Comparison of ENCODE assay signal across 12 cellular contexts in genomic region chr12:19369691-19370148, GRCh38.
DNase-seq lines count a peak whose midpoint lies in the region; ATAC-seq and TF ChIP-seq lines count a peak whose summit lies in the region.
"Had no signal": no experiment of that assay in that cellular context is flagged by ENCODE, and none has a peak within 500 bp of the region (broad histone marks: within the 10 kb centered on the region; RNA-seq: fewer than 3 reads in every experiment).

No MANE protein-coding gene starts in this region.

- TF ChIP-seq CTCF in epithelial cell of esophagus (IDR thresholded peaks at IDR 0.05; ENCODE audit: insufficient read depth, low read depth, low read length, missing control alignments) (no peak), nephron (IDR thresholded peaks at IDR 0.05; ENCODE audit: unreplicated experiment in 3 of 3) (no peak)

- no peak for ATAC-seq in GM19023 (IDR thresholded peaks at IDR 0.05; ENCODE audit: unreplicated experiment)
- ATAC-seq: effector memory CD8-positive, alpha-beta T cell had no signal

- H3K9me3 Mint-ChIP-seq in nephron, result no peaks in the 10 kb centered on the region
- H3K9me3 Mint-ChIP-seq: activated naive CD4-positive, alpha-beta T cell treated with anti-CD3 and anti-CD28 coated beads, Interleukin-2, amount 50 U/mL, for 24 hours; effector memory CD8-positive, alpha-beta T cell had no signal

- peak overlapping the region; percentile 79 to 96 (median 87) for H3K27ac Mint-ChIP-seq in nephron
- H3K27ac Mint-ChIP-seq: activated naive CD4-positive, alpha-beta T cell treated with anti-CD3 and anti-CD28 coated beads, Interleukin-2, amount 50 U/mL, for 24 hours; effector memory CD8-positive, alpha-beta T cell had no signal

- H3K4me3 ChIP-seq in epithelial cell of esophagus (ENCODE audit: low read length), result no peak overlapping the region

- peaks cover 65% of the 10 kb centered on the region for H3K36me3 Mint-ChIP-seq in nephron (ENCODE audit: low read depth)
- H3K36me3 Mint-ChIP-seq: activated naive CD4-positive, alpha-beta T cell treated with anti-CD3 and anti-CD28 coated beads, Interleukin-2, amount 50 U/mL, for 24 hours had no signal

- H3K4me3 Mint-ChIP-seq in nephron, result peak overlapping the region in 1 of 3 experiments; percentile 13
- H3K4me3 Mint-ChIP-seq: activated naive CD4-positive, alpha-beta T cell treated with anti-CD3 and anti-CD28 coated beads, Interleukin-2, amount 50 U/mL, for 24 hours; effector memory CD8-positive, alpha-beta T cell had no signal

- peaks cover 8% of the 10 kb centered on the region for H3K4me1 Mint-ChIP-seq in nephron
- H3K4me1 Mint-ChIP-seq: activated naive CD4-positive, alpha-beta T cell treated with anti-CD3 and anti-CD28 coated beads, Interleukin-2, amount 50 U/mL, for 24 hours had no signal

- no peaks in the 10 kb centered on the region for H3K27me3 Mint-ChIP-seq in nephron (ENCODE audit: low read depth)
- H3K27me3 Mint-ChIP-seq: activated naive CD4-positive, alpha-beta T cell treated with anti-CD3 and anti-CD28 coated beads, Interleukin-2, amount 50 U/mL, for 24 hours; effector memory CD8-positive, alpha-beta T cell had no signal

- DNase-seq in Ammon's horn (ENCODE audit: low spot score) (peak; percentile 52), NCI-H2107 treated with DMSO at 0.1 percent for 48 hours (lab: John Stamatoyannopoulos, UW; ENCODE audit: unreplicated experiment) (peak; percentile 36), epithelial cell of esophagus (ENCODE audit: low read depth) (peak; percentile 16), NCI-H748 (lab: John Stamatoyannopoulos, UW; ENCODE audit: unreplicated experiment) (no peak), germinal center (ENCODE audit: low spot score) (no peak), DMS53 (lab: John Stamatoyannopoulos, UW) (no peak)
- DNase-seq: effector memory CD8-positive, alpha-beta T cell; KBM-7; NCI-H2081 had no signal

Comparison
In these comparisons a context has a peak if more than half of its experiments do, and no peak if none do; other contexts are left out.
1. DNase-seq: peak in Ammon's horn (single experiment), NCI-H2107 treated with DMSO at 0.1 percent for 48 hours (single experiment) and epithelial cell of esophagus (single experiment); none in NCI-H748 (single experiment), germinal center (single experiment) and DMS53 (single experiment).